8 cellular contexts compared by ENCODE assay signal in genomic region chr14:58107947-58108552, GRCh38. TPM values are rescaled to one million over a fixed set of nuclear protein-coding genes. Genes with fewer than 3 reads are reported as not detected.
DNase-seq lines count a peak whose midpoint lies in the region; ATAC-seq and TF ChIP-seq lines count a peak whose summit lies in the region.

No MANE protein-coding gene starts in this region.

- peak; percentile 75 for TF ChIP-seq CTCF in cardiac muscle cell (IDR thresholded peaks at IDR 0.05; ENCODE audit: low read depth, low read length)
- TF ChIP-seq CTCF in coronary artery (IDR thresholded peaks at IDR 0.05), result peak; percentile 76
- TF ChIP-seq CTCF in upper lobe of right lung (IDR thresholded peaks at IDR 0.05), result peak; percentile 69

- H3K27ac ChIP-seq in cardiac muscle cell (no peak overlapping the region), coronary artery (no peak overlapping the region), upper lobe of right lung (no peak overlapping the region)

- no peak for ATAC-seq in Right ventricle myocardium inferior
- peak; percentile 58 for ATAC-seq in upper lobe of right lung
- ATAC-seq in HG03521 (IDR thresholded peaks at IDR 0.05; ENCODE audit: unreplicated experiment), result no peak

- H3K9me3 ChIP-seq in cardiac muscle cell (ENCODE audit: low read depth), result no peaks in the 10 kb centered on the region
- H3K9me3 ChIP-seq in upper lobe of right lung, result no peaks in the 10 kb centered on the region

- intact Hi-C loops in Right ventricle myocardium inferior (cut with DNase I), result loop anchor here (2.0 to 5.0 kb wide), 2 partner anchors 59 to 254 kb away; no protein-coding TSS in a partner anchor
- intact Hi-C loops in upper lobe of right lung (cut with DNase I), result no loop called here

- peak; percentile 60 to 83 for DNase-seq in cardiac muscle cell (ENCODE audit: low read depth in 1 of 2, low spot score in 1 of 2)
- no peak for DNase-seq in Right ventricle myocardium inferior (ENCODE audit: missing footprints)
- DNase-seq in NCI-H1092 (lab: John Stamatoyannopoulos, UW), result peak; percentile 37
- DNase-seq in SKM-1 treated with dmso at 0.1 percent for 144 hours (lab: John Stamatoyannopoulos, UW; ENCODE audit: unreplicated experiment), result peak; percentile 3
- DNase-seq in coronary artery (ENCODE audit: low spot score), result no peak
- DNase-seq in medulla oblongata (ENCODE audit: extremely low spot score), result peak; percentile 75
- DNase-seq in upper lobe of right lung, result no peak

- H3K4me1 ChIP-seq in cardiac muscle cell (ENCODE audit: low read depth), result no peaks in the 10 kb centered on the region
- no peaks in the 10 kb centered on the region for H3K4me1 ChIP-seq in upper lobe of right lung

- H3K27me3 ChIP-seq in cardiac muscle cell, result no peaks in the 10 kb centered on the region
- no peaks in the 10 kb centered on the region for H3K27me3 ChIP-seq in upper lobe of right lung

- H3K4me3 ChIP-seq in cardiac muscle cell (no peak overlapping the region), coronary artery (no peak overlapping the region), upper lobe of right lung (no peak overlapping the region)

- H3K36me3 ChIP-seq in cardiac muscle cell (no peaks in the 10 kb centered on the region), upper lobe of right lung (no peaks in the 10 kb centered on the region)

RNA-seq across cellular contexts. Expression of gene ARMH4, which starts 44.0 kb away (rescaled TPM):
- total RNA-seq in cardiac muscle cell (28.5 and 64.6 TPM in 2 replicates), Right ventricle myocardium inferior (5.5 TPM), upper lobe of right lung (2.3 TPM)
- polyA plus RNA-seq in cardiac muscle cell, result 48.6 and 78.1 TPM in 2 replicates

Comparison
In these comparisons a context has a peak if more than half of its experiments do, and no peak if none do; other contexts are left out.
1. DNase-seq: peak in cardiac muscle cell (2 of 2), NCI-H1092 (single experiment), SKM-1 treated with dmso at 0.1 percent for 144 hours (single experiment) and medulla oblongata (single experiment); none in Right ventricle myocardium inferior (single experiment), coronary artery (single experiment) and upper lobe of right lung (single experiment).
2. Peak in every context shown above with its lines, with median percentiles within 50 percentile points of each other: CTCF ChIP-seq.